In the genomic region with DNA sequence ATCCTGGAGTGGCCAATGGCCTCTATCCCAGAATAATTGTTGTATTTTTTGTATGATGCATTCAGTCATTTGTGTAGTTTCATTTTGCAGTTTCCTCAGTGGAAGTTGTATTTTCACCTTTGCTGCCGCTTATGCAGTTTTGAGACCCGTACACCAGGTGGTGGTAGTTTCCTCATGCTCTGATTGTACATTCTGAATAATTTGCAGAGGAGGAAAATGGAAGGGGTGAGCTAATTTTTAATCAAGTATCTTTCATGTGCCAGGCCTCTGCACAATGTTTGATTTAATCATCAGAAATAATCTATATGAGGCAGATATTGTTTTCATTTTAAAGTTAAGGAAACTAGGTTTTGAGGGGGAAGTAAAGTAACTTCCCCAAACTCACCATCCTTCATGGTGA, we compare ENCODE assay signal across 1 cellular context.
TF ChIP-seq lines count a peak whose summit lies in the region.

No MANE protein-coding gene starts in this region.

TF ChIP-seq in Ishikawa, 13 proteins besides CTCF, POLR2A, EP300 and RAD21 (continued from another document):
- TF ChIP-seq, protein P1, sequence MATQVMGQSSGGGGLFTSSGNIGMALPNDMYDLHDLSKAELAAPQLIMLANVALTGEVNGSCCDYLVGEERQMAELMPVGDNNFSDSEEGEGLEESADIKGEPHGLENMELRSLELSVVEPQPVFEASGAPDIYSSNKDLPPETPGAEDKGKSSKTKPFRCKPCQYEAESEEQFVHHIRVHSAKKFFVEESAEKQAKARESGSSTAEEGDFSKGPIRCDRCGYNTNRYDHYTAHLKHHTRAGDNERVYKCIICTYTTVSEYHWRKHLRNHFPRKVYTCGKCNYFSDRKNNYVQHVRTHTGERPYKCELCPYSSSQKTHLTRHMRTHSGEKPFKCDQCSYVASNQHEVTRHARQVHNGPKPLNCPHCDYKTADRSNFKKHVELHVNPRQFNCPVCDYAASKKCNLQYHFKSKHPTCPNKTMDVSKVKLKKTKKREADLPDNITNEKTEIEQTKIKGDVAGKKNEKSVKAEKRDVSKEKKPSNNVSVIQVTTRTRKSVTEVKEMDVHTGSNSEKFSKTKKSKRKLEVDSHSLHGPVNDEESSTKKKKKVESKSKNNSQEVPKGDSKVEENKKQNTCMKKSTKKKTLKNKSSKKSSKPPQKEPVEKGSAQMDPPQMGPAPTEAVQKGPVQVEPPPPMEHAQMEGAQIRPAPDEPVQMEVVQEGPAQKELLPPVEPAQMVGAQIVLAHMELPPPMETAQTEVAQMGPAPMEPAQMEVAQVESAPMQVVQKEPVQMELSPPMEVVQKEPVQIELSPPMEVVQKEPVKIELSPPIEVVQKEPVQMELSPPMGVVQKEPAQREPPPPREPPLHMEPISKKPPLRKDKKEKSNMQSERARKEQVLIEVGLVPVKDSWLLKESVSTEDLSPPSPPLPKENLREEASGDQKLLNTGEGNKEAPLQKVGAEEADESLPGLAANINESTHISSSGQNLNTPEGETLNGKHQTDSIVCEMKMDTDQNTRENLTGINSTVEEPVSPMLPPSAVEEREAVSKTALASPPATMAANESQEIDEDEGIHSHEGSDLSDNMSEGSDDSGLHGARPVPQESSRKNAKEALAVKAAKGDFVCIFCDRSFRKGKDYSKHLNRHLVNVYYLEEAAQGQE (IDR thresholded peaks at IDR 0.05; ENCODE audit: low read depth), result no peak
- no peak for TF ChIP-seq TAF1 (IDR thresholded peaks at IDR 0.05; ENCODE audit: low read depth)
- TF ChIP-seq ZBTB7A (IDR thresholded peaks at IDR 0.05; ENCODE audit: low read depth), result no peak
